In genomic region chr1:67514299-67514698, GRCh38 we compare ENCODE assay signal across 16 cellular contexts.
DNase-seq lines count a peak whose midpoint lies in the region; ATAC-seq, FAIRE-seq and TF ChIP-seq lines count a peak whose summit lies in the region.
"Had no signal": no experiment of that assay in that cellular context is flagged by ENCODE, and none has a peak within 500 bp of the region (broad histone marks: within the 10 kb centered on the region; RNA-seq: fewer than 3 reads in every experiment).

No MANE protein-coding gene starts in this region.

- H2AFZ ChIP-seq in HepG2 (ENCODE audit: low read length) = no peak overlapping the region

- H3K27me3 ChIP-seq in adipocyte (replicated peaks; ENCODE audit: control insufficient read depth, insufficient read depth, low read length) = no peaks in the 10 kb centered on the region
- H3K27me3 ChIP-seq in HepG2 (ENCODE audit: control insufficient read depth in 1 of 2, insufficient read depth in 2 of 2, low read length in 2 of 2) = no peaks in the 10 kb centered on the region

- TF ChIP-seq CTCF in Calu3 (IDR thresholded peaks at IDR 0.05; ENCODE audit: unreplicated experiment) (no peak), HepG2 (CRISPR knock-in tag; IDR thresholded peaks at IDR 0.05) (no peak), progenitor cell of endocrine pancreas (IDR thresholded peaks at IDR 0.05; ENCODE audit: unreplicated experiment) (no peak)

- H3K4me3 Mint-ChIP-seq in Calu3 (ENCODE audit: low read depth, unreplicated experiment) = peak overlapping the region; percentile 3
- no peak overlapping the region for H3K4me3 Mint-ChIP-seq in progenitor cell of endocrine pancreas (ENCODE audit: low read depth)
- H3K4me3 Mint-ChIP-seq: B cell; CD4-positive, alpha-beta memory T cell; H9 had no signal

- H3K79me2 ChIP-seq in HepG2 (ENCODE audit: insufficient read depth, low read length) = no peaks in the 10 kb centered on the region

- H3K9me3 ChIP-seq in adipocyte (ENCODE audit: control insufficient read depth, low read length) (peaks cover 10% of the 10 kb centered on the region), HepG2 (ENCODE audit: low read length) (peaks cover 15% of the 10 kb centered on the region)

- peaks cover 9% of the 10 kb centered on the region for H3K36me3 Mint-ChIP-seq in Calu3 (ENCODE audit: insufficient read depth, unreplicated experiment)
- peaks cover 6% of the 10 kb centered on the region for H3K36me3 Mint-ChIP-seq in progenitor cell of endocrine pancreas (ENCODE audit: insufficient read depth)

- TF ChIP-seq POLR2A in HepG2 (IDR thresholded peaks at IDR 0.05; ENCODE audit: insufficient read depth in 1 of 2, low read depth in 2 of 2, low read length in 2 of 2) = no peak

- WGBS in HepG2 (ENCODE audit: low lambda C conversion rate) = 3% methylated on average over 4 of the region's 4 CpGs

- H3K27ac Mint-ChIP-seq in Calu3 (ENCODE audit: unreplicated experiment) (peak overlapping the region; percentile 5), progenitor cell of endocrine pancreas (peak overlapping the region; percentile 84)
- H3K27ac Mint-ChIP-seq: B cell; CD4-positive, alpha-beta memory T cell; H9 had no signal

- TF ChIP-seq EP300 in HepG2 (IDR thresholded peaks at IDR 0.05; ENCODE audit: low read depth in 2 of 2, low read length in 2 of 2) (no peak), HepG2 (CRISPR knock-in tag; IDR thresholded peaks at IDR 0.05; ENCODE audit: borderline replicate concordance) (no peak)

- H3K4me1 Mint-ChIP-seq in Calu3 (ENCODE audit: low read depth, unreplicated experiment) = peaks cover 16% of the 10 kb centered on the region
- H3K4me1 Mint-ChIP-seq in progenitor cell of endocrine pancreas (ENCODE audit: low read depth) = peaks cover 3% of the 10 kb centered on the region
- H3K4me1 Mint-ChIP-seq: B cell; CD4-positive, alpha-beta memory T cell had no signal

- peak; percentile 98 for ATAC-seq in HepG2

- H3K27me3 Mint-ChIP-seq in Calu3 (ENCODE audit: unreplicated experiment) (no peaks in the 10 kb centered on the region), progenitor cell of endocrine pancreas (no peaks in the 10 kb centered on the region)

- H3K27ac ChIP-seq in HepG2 (ENCODE audit: extremely low read length, insufficient read depth, low read length) = peak overlapping the region; percentile 75
- H3K27ac ChIP-seq: C4-2B had no signal

- no peak for FAIRE-seq in HepG2 (lab: Jason Lieb, UNC)
- FAIRE-seq: GM12892, HTR-8/SVneo had no signal

- DNase-seq in Calu3 (peak; percentile 28), adipocyte (ENCODE audit: low read depth) (no peak), HepG2 (ENCODE audit: low spot score) (peak; percentile 28), progenitor cell of endocrine pancreas (ENCODE audit: low spot score, unreplicated experiment) (no peak), SKM-1 treated with dmso at 0.1 percent for 144 hours (lab: John Stamatoyannopoulos, UW; ENCODE audit: unreplicated experiment) (no peak), NCI-H345 treated with DMSO at 0.1 percent for 48 hours (lab: John Stamatoyannopoulos, UW; ENCODE audit: unreplicated experiment) (no peak)
- DNase-seq in activated effector memory CD4-positive, alpha-beta T cell treated with Interleukin-2 at 50 U/mL for 16 hours = no peak
- DNase-seq: CD4-positive, alpha-beta memory T cell; DND-41; GDM1; GOT3; H9 had no signal

- H3K9me3 Mint-ChIP-seq in Calu3 (ENCODE audit: low read depth, unreplicated experiment) = no peaks in the 10 kb centered on the region
- H3K9me3 Mint-ChIP-seq in progenitor cell of endocrine pancreas (ENCODE audit: low read depth) = peaks cover 22% of the 10 kb centered on the region

- H3K4me1 ChIP-seq in adipocyte (ENCODE audit: control insufficient read depth, insufficient read depth, low read length) = peaks cover 15% of the 10 kb centered on the region
- peaks cover 40% of the 10 kb centered on the region for H3K4me1 ChIP-seq in HepG2 (ENCODE audit: insufficient read depth, low read length)

- H3K4me2 ChIP-seq in HepG2 (ENCODE audit: low read depth, low read length) = peak overlapping the region; percentile 62

- H3K36me3 ChIP-seq in adipocyte (ENCODE audit: control insufficient read depth, insufficient read depth, low read length, severe bottlenecking) (no peaks in the 10 kb centered on the region), HepG2 (replicated peaks in 1 of 2; ENCODE audit: control insufficient read depth in 1 of 2, insufficient read depth in 2 of 2, low read length in 2 of 2) (no peaks in the 10 kb centered on the region)

- H3K9ac ChIP-seq in adipocyte (ENCODE audit: low read length) (peak overlapping the region; percentile 60), HepG2 (ENCODE audit: insufficient read depth, low read depth, low read length) (peak overlapping the region; percentile 44; the same call in 1 of the 2 replicates)

- CTCF ChIA-PET in Calu3 (lab: Charles Lee) (no interaction called here), HepG2 (lab: Yijun Ruan, JAX; ENCODE audit: low intra/inter-chr PET ratio, low total read pairs) (no interaction called here)

- TF ChIP-seq RAD21 in HepG2 (CRISPR knock-in tag; IDR thresholded peaks at IDR 0.05) = no peak

- no peaks in the 10 kb centered on the region for H4K20me1 ChIP-seq in HepG2 (ENCODE audit: insufficient read depth, low read length)

- peak overlapping the region; percentile 64 for H3K4me3 ChIP-seq in adipocyte (ENCODE audit: low read length)
- no peak overlapping the region for H3K4me3 ChIP-seq in HepG2 (replicated peaks in 1 of 3; ENCODE audit: insufficient read depth in 1 of 3, low read depth in 2 of 3, low read length in 3 of 3)

- in situ Hi-C loops in HepG2 (cut with HindIII; ENCODE audit: extremely low pct_ligation_motif_present, low pct_unique_long_range_greater_than_20kb) = no loop called here

- POLR2A ChIA-PET in HepG2 (lab: Yijun Ruan, JAX) = interaction anchor here (1.2 to 2.9 kb wide), 4 partner anchors 10 to 187 kb away, joined by 3 to 11 read pairs (median 6); partner anchors contain the start of gene SERBP1

- no TSS peak for BruUV-seq in Calu3 (replicated peaks; lab: Mats Ljungman, UMichigan)
- BruUV-seq in HepG2 (replicated peaks; lab: Mats Ljungman, UMichigan) = no TSS peak

- intact Hi-C loops in Calu3 (cut with micrococcal nuclease; ENCODE audit: unreplicated experiment) (no loop called here), HepG2 (cut with micrococcal nuclease; ENCODE audit: unreplicated experiment) (loop anchor here (1.0 kb wide), 1 partner anchor 18 kb away; no protein-coding TSS in a partner anchor)

TF ChIP-seq in HepG2, 621 proteins besides CTCF, POLR2A, EP300 and RAD21 (continues in another document):
- 0 out of 2 replicates have a peak, but pooled peaks have one; percentile 12 for TF ChIP-seq ZBTB25 (CRISPR knock-in tag; IDR thresholded peaks at IDR 0.05)
- peak; percentile 26; the same call in 1 of the 2 replicates for TF ChIP-seq CEBPB (IDR thresholded peaks at IDR 0.05; ENCODE audit: borderline replicate concordance, low read depth, low read length)
- TF ChIP-seq, protein P1, sequence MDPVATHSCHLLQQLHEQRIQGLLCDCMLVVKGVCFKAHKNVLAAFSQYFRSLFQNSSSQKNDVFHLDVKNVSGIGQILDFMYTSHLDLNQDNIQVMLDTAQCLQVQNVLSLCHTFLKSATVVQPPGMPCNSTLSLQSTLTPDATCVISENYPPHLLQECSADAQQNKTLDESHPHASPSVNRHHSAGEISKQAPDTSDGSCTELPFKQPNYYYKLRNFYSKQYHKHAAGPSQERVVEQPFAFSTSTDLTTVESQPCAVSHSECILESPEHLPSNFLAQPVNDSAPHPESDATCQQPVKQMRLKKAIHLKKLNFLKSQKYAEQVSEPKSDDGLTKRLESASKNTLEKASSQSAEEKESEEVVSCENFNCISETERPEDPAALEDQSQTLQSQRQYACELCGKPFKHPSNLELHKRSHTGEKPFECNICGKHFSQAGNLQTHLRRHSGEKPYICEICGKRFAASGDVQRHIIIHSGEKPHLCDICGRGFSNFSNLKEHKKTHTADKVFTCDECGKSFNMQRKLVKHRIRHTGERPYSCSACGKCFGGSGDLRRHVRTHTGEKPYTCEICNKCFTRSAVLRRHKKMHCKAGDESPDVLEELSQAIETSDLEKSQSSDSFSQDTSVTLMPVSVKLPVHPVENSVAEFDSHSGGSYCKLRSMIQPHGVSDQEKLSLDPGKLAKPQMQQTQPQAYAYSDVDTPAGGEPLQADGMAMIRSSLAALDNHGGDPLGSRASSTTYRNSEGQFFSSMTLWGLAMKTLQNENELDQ (CRISPR knock-in tag; IDR thresholded peaks at IDR 0.05; ENCODE audit: borderline replicate concordance) = no peak
- TF ChIP-seq TFDP1 (CRISPR knock-in tag; IDR thresholded peaks at IDR 0.05; ENCODE audit: borderline replicate concordance) = no peak
- TF ChIP-seq ZNF746 (CRISPR knock-in tag; IDR thresholded peaks at IDR 0.05) = no peak
- TF ChIP-seq ZNF616 (CRISPR knock-in tag; IDR thresholded peaks at IDR 0.05; ENCODE audit: low read depth) = no peak
- TF ChIP-seq, protein P2, sequence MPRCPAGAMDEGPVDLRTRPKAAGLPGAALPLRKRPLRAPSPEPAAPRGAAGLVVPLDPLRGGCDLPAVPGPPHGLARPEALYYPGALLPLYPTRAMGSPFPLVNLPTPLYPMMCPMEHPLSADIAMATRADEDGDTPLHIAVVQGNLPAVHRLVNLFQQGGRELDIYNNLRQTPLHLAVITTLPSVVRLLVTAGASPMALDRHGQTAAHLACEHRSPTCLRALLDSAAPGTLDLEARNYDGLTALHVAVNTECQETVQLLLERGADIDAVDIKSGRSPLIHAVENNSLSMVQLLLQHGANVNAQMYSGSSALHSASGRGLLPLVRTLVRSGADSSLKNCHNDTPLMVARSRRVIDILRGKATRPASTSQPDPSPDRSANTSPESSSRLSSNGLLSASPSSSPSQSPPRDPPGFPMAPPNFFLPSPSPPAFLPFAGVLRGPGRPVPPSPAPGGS (CRISPR knock-in tag; IDR thresholded peaks at IDR 0.05) = no peak

Comparison
In these comparisons a context has a peak if more than half of its experiments do, and no peak if none do; other contexts are left out.
1. DNase-seq: peak in Calu3 (single experiment) and HepG2 (single experiment); none in adipocyte (single experiment), progenitor cell of endocrine pancreas (single experiment), SKM-1 treated with dmso at 0.1 percent for 144 hours (single experiment), activated effector memory CD4-positive, alpha-beta T cell treated with Interleukin-2 at 50 U/mL for 16 hours (single experiment) and NCI-H345 treated with DMSO at 0.1 percent for 48 hours (single experiment).